ENCODE assay signal across 12 cellular contexts in genomic region chr21:36707763-36708511, GRCh38. TPM values are rescaled to one million over a fixed set of nuclear protein-coding genes. Genes with fewer than 3 reads are reported as not detected.
DNase-seq lines count a peak whose midpoint lies in the region; ATAC-seq and TF ChIP-seq lines count a peak whose summit lies in the region.
"Had no signal": no experiment of that assay in that cellular context is flagged by ENCODE, and none has a peak within 500 bp of the region (broad histone marks: within the 10 kb centered on the region; RNA-seq: fewer than 3 reads in every experiment).

No MANE protein-coding gene starts in this region.

- H3K27me3 ChIP-seq in ACC112 (ENCODE audit: insufficient read depth, low read length): peaks cover 100% of the 10 kb centered on the region
- peaks cover 100% of the 10 kb centered on the region for H3K27me3 ChIP-seq in HUES48 (ENCODE audit: control insufficient read depth, insufficient read depth, low read length)
- H3K27me3 ChIP-seq in parathyroid adenoma (ENCODE audit: control insufficient read depth, insufficient read depth, low read length): peaks cover 12% of the 10 kb centered on the region
- peaks cover 100% of the 10 kb centered on the region for H3K27me3 ChIP-seq in foreskin keratinocyte

- H3K4me1 ChIP-seq in ACC112 (ENCODE audit: control insufficient read depth, insufficient read depth, low read length, unreplicated experiment) (peaks cover 11% of the 10 kb centered on the region), HUES48 (ENCODE audit: control insufficient read depth, insufficient read depth, low read length) (peaks cover 32% of the 10 kb centered on the region), parathyroid adenoma (no peaks in the 10 kb centered on the region), foreskin keratinocyte (no peaks in the 10 kb centered on the region)

- H3K79me2 ChIP-seq in ACC112 (ENCODE audit: control insufficient read depth, insufficient read depth, low read length, unreplicated experiment) (no peaks in the 10 kb centered on the region), parathyroid adenoma (no peaks in the 10 kb centered on the region)

- DNase-seq in epithelial cell of prostate (ENCODE audit: low read depth, low spot score) (no peak), foreskin keratinocyte (no peak), NCI-H345 (lab: John Stamatoyannopoulos, UW) (no peak), NCI-H2196 treated with DMSO at 0.1 percent for 48 hours (lab: John Stamatoyannopoulos, UW; ENCODE audit: unreplicated experiment) (no peak), substantia nigra (lab: John Stamatoyannopoulos, UW) (no peak)
- DNase-seq: brain microvascular endothelial cell, NCI-H2029 treated with DMSO at 0.1 percent for 48 hours had no signal

- TF ChIP-seq CTCF in parathyroid adenoma (IDR thresholded peaks at IDR 0.05): no peak
- TF ChIP-seq CTCF in foreskin keratinocyte (conservative IDR thresholded peaks at IDR 0.05): no peak

- H2AFZ ChIP-seq in ACC112 (ENCODE audit: low read length, unreplicated experiment) (no peak overlapping the region), parathyroid adenoma (no peak overlapping the region)

- H3K36me3 ChIP-seq in ACC112 (ENCODE audit: insufficient read depth, low read length): no peaks in the 10 kb centered on the region
- H3K36me3 ChIP-seq in HUES48 (ENCODE audit: control insufficient read depth, insufficient read depth, low read length): no peaks in the 10 kb centered on the region
- no peaks in the 10 kb centered on the region for H3K36me3 ChIP-seq in parathyroid adenoma (ENCODE audit: control insufficient read depth, insufficient read depth, low read length)
- H3K36me3 ChIP-seq: brain microvascular endothelial cell had no signal

- H3K4me3 ChIP-seq in ACC112 (ENCODE audit: low read depth, low read length): peak overlapping the region; percentile 30; the same call in 1 of the 2 replicates
- H3K4me3 ChIP-seq in HUES48 (ENCODE audit: low read depth, low read length): peak overlapping the region; percentile 26; the same call in 1 of the 2 replicates
- H3K4me3 ChIP-seq in parathyroid adenoma (ENCODE audit: low read depth, low read length): no peak overlapping the region

- H3K4me2 ChIP-seq in parathyroid adenoma (ENCODE audit: low read length): peak overlapping the region; percentile 54

- H3K27ac ChIP-seq in ACC112 (ENCODE audit: low read depth, low read length) (no peak overlapping the region), HUES48 (ENCODE audit: low read depth, low read length) (no peak overlapping the region), epithelial cell of prostate (peak overlapping the region; percentile 17), parathyroid adenoma (no peak overlapping the region), foreskin keratinocyte (no peak overlapping the region), substantia nigra (ENCODE audit: low read depth, low read length, poor library complexity, severe bottlenecking) (no peak overlapping the region)
- H3K27ac ChIP-seq: brain microvascular endothelial cell, C4-2B had no signal

- ATAC-seq in foreskin keratinocyte: no peak

- H3K9ac ChIP-seq in HUES48 (ENCODE audit: low read depth, low read length) (no peak overlapping the region), parathyroid adenoma (no peak overlapping the region)

- no peaks in the 10 kb centered on the region for H3K9me3 ChIP-seq in HUES48 (ENCODE audit: control insufficient read depth, insufficient read depth, low read length)
- no peaks in the 10 kb centered on the region for H3K9me3 ChIP-seq in parathyroid adenoma (ENCODE audit: control insufficient read depth, low read length)

RNA-seq across cellular contexts. Expression of gene SIM2, which starts 9.0 kb away (rescaled TPM):
- not detected in 2 replicates for total RNA-seq in foreskin keratinocyte
- not detected in 2 replicates for polyA plus RNA-seq in foreskin keratinocyte
- total RNA-seq: fibroblast of lung had no signal
